15 cellular contexts compared by ENCODE assay signal in genomic region chr4:9987749-9988346, GRCh38. TPM values are rescaled to one million over a fixed set of nuclear protein-coding genes. Genes with fewer than 3 reads are reported as not detected.
A peak's percentile ranks its signal among the peaks of the same experiment; 100 is the strongest.
DNase-seq lines count a peak whose midpoint lies in the region; ATAC-seq and TF ChIP-seq lines count a peak whose summit lies in the region.
"Had no signal": no experiment of that assay in that cellular context is flagged by ENCODE, and none has a peak within 500 bp of the region (broad histone marks: within the 10 kb centered on the region; RNA-seq: fewer than 3 reads in every experiment).

No MANE protein-coding gene starts in this region.

- H3K27ac ChIP-seq in BLaER1 treated with 17β-estradiol and CSF1 and Interleukin-3, amounts not matched to agents 10 nM and 100 nM, result 0 out of 22 replicates have a peak overlapping the region, but pooled peaks of 1 of the 11 experiments have one; percentile 2
- no peak overlapping the region for H3K27ac ChIP-seq in lower lobe of right lung
- H3K27ac ChIP-seq: A549, coronary artery, parathyroid adenoma, tibial nerve had no signal

- no peak for TF ChIP-seq CTCF in lower lobe of right lung (IDR thresholded peaks at IDR 0.05)

- no peak overlapping the region for H3K9ac ChIP-seq in BLaER1 treated with 17β-estradiol and CSF1 and Interleukin-3, amounts not matched to agents 10 nM and 100 nM
- H3K9ac ChIP-seq: parathyroid adenoma had no signal

- in situ Hi-C loops in G401 (cut with HindIII; ENCODE audit: low sequenced_read_pairs), result no loop called here

- peaks cover 10 to 45% (median 32%) of the 10 kb centered on the region in 10 experiments for H3K4me1 ChIP-seq in BLaER1 treated with 17β-estradiol and CSF1 and Interleukin-3, amounts not matched to agents 10 nM and 100 nM
- no peaks in the 10 kb centered on the region for H3K4me1 ChIP-seq in lower lobe of right lung
- H3K4me1 ChIP-seq: A549, parathyroid adenoma, tibial nerve had no signal

- ATAC-seq in GM19023 (IDR thresholded peaks at IDR 0.05; ENCODE audit: unreplicated experiment) (peak; percentile 49), GM21786 (IDR thresholded peaks at IDR 0.05; ENCODE audit: unreplicated experiment) (peak; percentile 77), HG03558 (IDR thresholded peaks at IDR 0.05; ENCODE audit: extremely low read depth, unreplicated experiment) (peak; percentile 41), lower lobe of right lung (no peak)
- ATAC-seq: A549 had no signal

- intact Hi-C loops in lower lobe of right lung (cut with DNase I), result no loop called here

- peaks cover 0 to 59% (median 5%) of the 10 kb centered on the region in 11 experiments; a peak in 10 of 22 replicates for H3K36me3 ChIP-seq in BLaER1 treated with 17β-estradiol and CSF1 and Interleukin-3, amounts not matched to agents 10 nM and 100 nM
- no peaks in the 10 kb centered on the region for H3K36me3 ChIP-seq in lower lobe of right lung

- peaks cover 0 to 20% (median 2%) of the 10 kb centered on the region in 11 experiments; a peak in 7 of 22 replicates for H3K9me3 ChIP-seq in BLaER1 treated with 17β-estradiol and CSF1 and Interleukin-3, amounts not matched to agents 10 nM and 100 nM (replicated peaks in 1 of 11)
- no peaks in the 10 kb centered on the region for H3K9me3 ChIP-seq in lower lobe of right lung
- H3K9me3 ChIP-seq: A549 had no signal

- H3K4me2 ChIP-seq in BLaER1 treated with 17β-estradiol and CSF1 and Interleukin-3, amounts not matched to agents 10 nM and 100 nM, result peak overlapping the region in 8 of 11 experiments; percentile 1 to 67 (median 44); a peak in 11 of 22 replicates
- H3K4me2 ChIP-seq: A549 had no signal

- H3K27me3 ChIP-seq in BLaER1 treated with 17β-estradiol and CSF1 and Interleukin-3, amounts not matched to agents 10 nM and 100 nM, result no peaks in the 10 kb centered on the region; a peak in 1 of 22 replicates
- no peaks in the 10 kb centered on the region for H3K27me3 ChIP-seq in lower lobe of right lung (ENCODE audit: low read depth)
- H3K27me3 ChIP-seq: tibial nerve had no signal

- no peak overlapping the region for H3K4me3 ChIP-seq in BLaER1 treated with 17β-estradiol and CSF1 and Interleukin-3, amounts not matched to agents 10 nM and 100 nM
- no peak overlapping the region for H3K4me3 ChIP-seq in lower lobe of right lung
- H3K4me3 ChIP-seq: A549, coronary artery, tibial nerve had no signal

- no peak for DNase-seq in lower lobe of right lung
- no peak for DNase-seq in NCI-H748 treated with DMSO at 0.1 percent for 48 hours (lab: John Stamatoyannopoulos, UW)
- DNase-seq in G401 (ENCODE audit: low spot score), result no peak
- DNase-seq in NCI-H2196 treated with DMSO at 0.1 percent for 48 hours (lab: John Stamatoyannopoulos, UW; ENCODE audit: unreplicated experiment), result no peak
- DNase-seq: activated CD4-positive, CD25-positive, alpha-beta regulatory T cell; amygdala; NCI-H1694 had no signal

- H4K20me1 ChIP-seq in BLaER1 treated with 17β-estradiol and CSF1 and Interleukin-3, amounts not matched to agents 10 nM and 100 nM, result peaks cover 0 to 9% (median 0%) of the 10 kb centered on the region in 11 experiments; a peak in 2 of 22 replicates

RNA-seq across cellular contexts. Expression of gene SLC2A9, which starts 33.4 kb away (rescaled TPM):
- 25.2 TPM for total RNA-seq in lower lobe of right lung
- total RNA-seq in G401 (2014; rRNA removed; shearing (Covaris generic)), result not detected in 2 replicates

Comparison
In these comparisons a context has a peak if more than half of its experiments do, and no peak if none do; other contexts are left out.
1. ATAC-seq: peak in GM19023 (single experiment), GM21786 (single experiment) and HG03558 (single experiment); none in lower lobe of right lung (0 of 2).
2. RNA of gene SLC2A9, which starts 33.4 kb away (total RNA-seq): 25.2 TPM in lower lobe of right lung (single experiment); not detected in G401; every median in the first group is over 10 times any median in the second.